Comparison of ENCODE assay signal across 1 cellular context in the genomic region with DNA sequence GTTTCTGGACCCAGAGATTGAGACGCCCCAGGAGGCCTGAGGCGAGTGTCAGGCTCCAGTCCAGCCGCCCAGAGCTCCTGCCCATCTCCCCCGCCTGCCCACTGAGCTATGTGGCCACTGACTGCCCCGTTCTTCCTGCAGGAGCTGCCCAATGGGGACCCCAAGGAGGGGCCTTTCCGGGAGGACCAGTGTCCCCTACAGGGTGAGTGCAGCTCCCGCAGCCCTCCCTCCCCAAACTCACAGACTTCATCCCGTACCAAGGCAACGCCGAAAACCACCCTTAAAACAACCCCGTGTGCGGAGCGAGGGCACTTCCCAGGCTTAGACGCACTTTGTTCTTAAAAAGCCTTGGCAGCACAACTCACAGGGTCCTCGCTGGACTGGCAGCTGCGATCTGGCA.
TF ChIP-seq lines count a peak whose summit lies in the region.

No MANE protein-coding gene starts in this region.

TF ChIP-seq in WTC11, 78 proteins besides CTCF, POLR2A, EP300 and RAD21 (continued from another document):
- TF ChIP-seq, protein P1, sequence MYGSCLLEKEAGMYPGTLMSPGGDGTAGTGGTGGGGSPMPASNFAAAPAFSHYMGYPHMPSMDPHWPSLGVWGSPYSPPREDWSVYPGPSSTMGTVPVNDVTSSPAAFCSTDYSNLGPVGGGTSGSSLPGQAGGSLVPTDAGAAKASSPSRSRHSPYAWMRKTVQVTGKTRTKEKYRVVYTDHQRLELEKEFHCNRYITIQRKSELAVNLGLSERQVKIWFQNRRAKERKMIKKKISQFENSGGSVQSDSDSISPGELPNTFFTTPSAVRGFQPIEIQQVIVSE (CRISPR knock-in tag; IDR thresholded peaks at IDR 0.05; ENCODE audit: borderline replicate concordance), result no peak
- TF ChIP-seq, protein P2, sequence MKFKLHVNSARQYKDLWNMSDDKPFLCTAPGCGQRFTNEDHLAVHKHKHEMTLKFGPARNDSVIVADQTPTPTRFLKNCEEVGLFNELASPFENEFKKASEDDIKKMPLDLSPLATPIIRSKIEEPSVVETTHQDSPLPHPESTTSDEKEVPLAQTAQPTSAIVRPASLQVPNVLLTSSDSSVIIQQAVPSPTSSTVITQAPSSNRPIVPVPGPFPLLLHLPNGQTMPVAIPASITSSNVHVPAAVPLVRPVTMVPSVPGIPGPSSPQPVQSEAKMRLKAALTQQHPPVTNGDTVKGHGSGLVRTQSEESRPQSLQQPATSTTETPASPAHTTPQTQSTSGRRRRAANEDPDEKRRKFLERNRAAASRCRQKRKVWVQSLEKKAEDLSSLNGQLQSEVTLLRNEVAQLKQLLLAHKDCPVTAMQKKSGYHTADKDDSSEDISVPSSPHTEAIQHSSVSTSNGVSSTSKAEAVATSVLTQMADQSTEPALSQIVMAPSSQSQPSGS (CRISPR knock-in tag; IDR thresholded peaks at IDR 0.05; ENCODE audit: borderline replicate concordance, low read depth), result no peak
TF ChIP-seq in WTC11: peak in this region for 0.
